Comparison of ENCODE assay signal across 25 cellular contexts in genomic region chr17:4440021-4440420, GRCh38. TPM values are rescaled to one million over a fixed set of nuclear protein-coding genes. Genes with fewer than 3 reads are reported as not detected.
"Had no signal": no experiment of that assay in that cellular context is flagged by ENCODE, and none has a peak within 500 bp of the region (broad histone marks: within the 10 kb centered on the region; RNA-seq: fewer than 3 reads in every experiment).

No MANE protein-coding gene starts in this region.

- H3K4me1 ChIP-seq: ascending aorta, uterus had no signal

- H3K4me3 ChIP-seq: ascending aorta, cardiac muscle cell, heart left ventricle, right atrium auricular region, spleen, thoracic aorta, uterus had no signal

- DNase-seq: activated CD4-positive, alpha-beta memory T cell treated with anti-CD3 and anti-CD28 coated beads for 36 hours; activated CD4-positive, alpha-beta T cell treated with anti-CD3 and anti-CD28 coated beads, Interleukin-2, amount 10 ng/mL, durations not matched to agents 24 days and 14 days; activated CD4-positive, CD25-positive, alpha-beta regulatory T cell treated with anti-CD3 and anti-CD28 coated beads, Interleukin-2, amount 50 U/mL, for 72 hours; activated CD8-positive, alpha-beta memory T cell treated with anti-CD3 and anti-CD28 coated beads, Interleukin-2, amount 50 U/mL, for 4 hours; activated effector memory CD4-positive, alpha-beta T cell treated with anti-CD3 and anti-CD28 coated beads, Interleukin-2, amount 50 U/mL, for 16 hours; activated naive CD4-positive, alpha-beta T cell treated with anti-CD3 and anti-CD28 coated beads for 36 hours; activated naive CD8-positive, alpha-beta T cell treated with anti-CD3 and anti-CD28 coated beads, Interleukin-2, amount 10 ng/mL, durations not matched to agents 7 days and 5 days; activated T-cell treated with anti-CD3 and anti-CD28 coated beads, Interleukin-2, amount 50 U/mL, for 1 hour; cortex of kidney; foreskin fibroblast; hypothalamus; naive B cell; occipital lobe; spleen; T-helper 17 cell; T1000 had no signal

- H3K27me3 ChIP-seq: ascending aorta, cardiac muscle cell, heart left ventricle, right atrium auricular region, uterus had no signal

- ATAC-seq: heart left ventricle, T-helper 17 cell had no signal

- H3K27ac ChIP-seq: ascending aorta, cardiac muscle cell, thoracic aorta had no signal

- H3K9me3 ChIP-seq: ascending aorta, heart left ventricle, right atrium auricular region, spleen, thoracic aorta, uterus had no signal

- H3K36me3 ChIP-seq: ascending aorta, cardiac muscle cell, heart left ventricle, right atrium auricular region, spleen, thoracic aorta, uterus had no signal

RNA-seq across cellular contexts. Expression of gene SPNS3, which starts 6.3 kb away (rescaled TPM):
- total RNA-seq: ascending aorta, cardiac muscle cell, mesothelial cell of epicardium, neural crest cell, right atrium auricular region had no signal
- polyA plus RNA-seq: cardiac muscle cell had no signal

RNA-seq across cellular contexts. Expression of gene SPNS2, which starts 58.7 kb away (rescaled TPM):
- total RNA-seq: activated T-helper 1 cell treated with anti-CD3 and anti-CD28 coated beads, Interleukin-12 subunit alpha, Interleukin-12 subunit beta, Interleukin-2, Interleukin-4 antibody, amounts not matched to agents 30 ng/mL and 10 ng/mL and 1 ng/mL, durations not matched to agents 14 hours and 24 hours and 36 hours had no signal
